Comparison of ENCODE assay signal across 17 cellular contexts in genomic region chr1:151661728-151662127, GRCh38. TPM values are rescaled to one million over a fixed set of nuclear protein-coding genes. Genes with fewer than 3 reads are reported as not detected.
DNase-seq lines count a peak whose midpoint lies in the region; ATAC-seq and TF ChIP-seq lines count a peak whose summit lies in the region.
"Had no signal": no experiment of that assay in that cellular context is flagged by ENCODE, and none has a peak within 500 bp of the region (broad histone marks: within the 10 kb centered on the region; RNA-seq: fewer than 3 reads in every experiment).

No MANE protein-coding gene starts in this region.

- peaks cover 6% of the 10 kb centered on the region for H3K4me1 Mint-ChIP-seq in activated CD4-positive, alpha-beta memory T cell treated with anti-CD3 and anti-CD28 coated beads for 36 hours (ENCODE audit: low read depth)
- H3K4me1 Mint-ChIP-seq in HFFc6 (ENCODE audit: low read depth), result no peaks in the 10 kb centered on the region
- H3K4me1 Mint-ChIP-seq: mesothelial cell of epicardium had no signal

- DNase-seq in CD1c-positive myeloid dendritic cell (ENCODE audit: extremely low spot score) (peak; percentile 62), HL-60 (ENCODE audit: low read depth in 1 of 2, low spot score in 1 of 2) (peak in 1 of 2 experiments; percentile 67), hepatocyte (ENCODE audit: low spot score) (no peak), A172 (ENCODE audit: low spot score) (no peak), HFFc6 (no peak)
- no peak for DNase-seq in activated CD4-positive, alpha-beta memory T cell treated with anti-CD3 and anti-CD28 coated beads for 36 hours
- DNase-seq: activated gamma-delta T cell treated with Interleukin-2 at 50 U/mL for 16 hours; IMR-90; NCI-H69; Right ventricle myocardium superior; stimulated activated naive CD8-positive, alpha-beta T cell treated with anti-CD3 and anti-CD28 coated beads, Interleukin-15, amount 100 ng/mL, for 72 hours had no signal

- peaks cover 11% of the 10 kb centered on the region for H3K79me2 ChIP-seq in hepatocyte

- H3K27me3 ChIP-seq in HL-60 (ENCODE audit: insufficient read depth, poor library complexity, severe bottlenecking), result no peaks in the 10 kb centered on the region
- H3K27me3 ChIP-seq in mucosa of stomach (ENCODE audit: control insufficient read depth, insufficient read depth, low read length), result no peaks in the 10 kb centered on the region
- no peaks in the 10 kb centered on the region for H3K27me3 ChIP-seq in hepatocyte
- H3K27me3 ChIP-seq: right atrium auricular region had no signal

- POLR2A ChIA-PET in activated CD4-positive, alpha-beta memory T cell treated with anti-CD3 and anti-CD28 coated beads for 36 hours (lab: Charles Lee), result no interaction called here

- H3K4me3 ChIP-seq in HL-60 (replicated peaks; ENCODE audit: insufficient read depth, low read length) (no peak overlapping the region), mucosa of stomach (ENCODE audit: low read length) (no peak overlapping the region), hepatocyte (no peak overlapping the region)
- H3K4me3 ChIP-seq: right atrium auricular region had no signal

- H3K27me3 Mint-ChIP-seq in activated CD4-positive, alpha-beta memory T cell treated with anti-CD3 and anti-CD28 coated beads for 36 hours, result no peaks in the 10 kb centered on the region
- H3K27me3 Mint-ChIP-seq in HFFc6 (ENCODE audit: insufficient read depth), result no peaks in the 10 kb centered on the region
- H3K27me3 Mint-ChIP-seq: stimulated activated naive CD8-positive, alpha-beta T cell treated with anti-CD3 and anti-CD28 coated beads, Interleukin-15, amount 100 ng/mL, for 72 hours had no signal

- CTCF ChIA-PET in activated CD4-positive, alpha-beta memory T cell treated with anti-CD3 and anti-CD28 coated beads for 36 hours (lab: Charles Lee), result interaction anchor here (0.7 kb wide), 1 partner anchor 13 kb away, joined by 3 read pairs; no protein-coding TSS in a partner anchor

- no peak overlapping the region for H2AFZ ChIP-seq in hepatocyte

- intact Hi-C loops in activated CD4-positive, alpha-beta memory T cell treated with anti-CD3 and anti-CD28 coated beads for 36 hours (cut with micrococcal nuclease), result no loop called here

- peak overlapping the region; percentile 56 for H3K9ac ChIP-seq in mucosa of stomach (ENCODE audit: low read length)

- no peaks in the 10 kb centered on the region for H3K4me1 ChIP-seq in mucosa of stomach (ENCODE audit: control insufficient read depth, insufficient read depth, low read length)
- H3K4me1 ChIP-seq in hepatocyte (ENCODE audit: insufficient read depth), result no peaks in the 10 kb centered on the region
- H3K4me1 ChIP-seq: right atrium auricular region had no signal

- H3K36me3 ChIP-seq in mucosa of stomach (ENCODE audit: control insufficient read depth, insufficient read depth, low read length), result no peaks in the 10 kb centered on the region
- no peaks in the 10 kb centered on the region for H3K36me3 ChIP-seq in hepatocyte (replicated peaks; ENCODE audit: insufficient read depth, low read depth)

- TF ChIP-seq CTCF in HL-60 (IDR thresholded peaks at IDR 0.05; ENCODE audit: insufficient read depth, low read length), result no peak
- TF ChIP-seq CTCF in hepatocyte (IDR thresholded peaks at IDR 0.05; ENCODE audit: poor library complexity), result no peak
- TF ChIP-seq CTCF in HFFc6 (IDR thresholded peaks at IDR 0.05), result no peak

- H3K27ac Mint-ChIP-seq in activated CD4-positive, alpha-beta memory T cell treated with anti-CD3 and anti-CD28 coated beads for 36 hours, result peak overlapping the region; percentile 4
- no peak overlapping the region for H3K27ac Mint-ChIP-seq in HFFc6
- H3K27ac Mint-ChIP-seq: mesothelial cell of epicardium had no signal

- no peaks in the 10 kb centered on the region for H4K20me1 ChIP-seq in hepatocyte (ENCODE audit: insufficient read depth, poor library complexity, severe bottlenecking)

- ATAC-seq in HG03571 (IDR thresholded peaks at IDR 0.05; ENCODE audit: unreplicated experiment), result no peak
- ATAC-seq: activated CD4-positive, CD25-positive, alpha-beta regulatory T cell treated with anti-CD3 and anti-CD28 coated beads, Interleukin-2, amount 50 U/mL, for 24 hours; stimulated activated naive CD8-positive, alpha-beta T cell treated with anti-CD3 and anti-CD28 coated beads, Interleukin-15, amount 100 ng/mL, for 72 hours had no signal

- H3K9me2 ChIP-seq in hepatocyte (replicated peaks; ENCODE audit: insufficient read depth), result no peaks in the 10 kb centered on the region

- 69% methylated on average over 6 of the region's 6 CpGs for WGBS in hepatocyte (ENCODE audit: low lambda C conversion rate, missing lambda C conversion rate)

- no peaks in the 10 kb centered on the region for H3K9me3 ChIP-seq in mucosa of stomach (ENCODE audit: control insufficient read depth, low read length)
- H3K9me3 ChIP-seq in hepatocyte (ENCODE audit: low read depth), result no peaks in the 10 kb centered on the region
- H3K9me3 ChIP-seq: right atrium auricular region had no signal

- H3K27ac ChIP-seq in HL-60 (replicated peaks), result peak overlapping the region; percentile 63
- no peak overlapping the region for H3K27ac ChIP-seq in hepatocyte
- H3K27ac ChIP-seq: C4-2B, right atrium auricular region had no signal

- peaks cover 25% of the 10 kb centered on the region for H3K36me3 Mint-ChIP-seq in activated CD4-positive, alpha-beta memory T cell treated with anti-CD3 and anti-CD28 coated beads for 36 hours
- H3K36me3 Mint-ChIP-seq in HFFc6 (ENCODE audit: low read depth), result peaks cover 14% of the 10 kb centered on the region

- H3K4me2 ChIP-seq in hepatocyte, result no peak overlapping the region

- H3K4me3 Mint-ChIP-seq in activated CD4-positive, alpha-beta memory T cell treated with anti-CD3 and anti-CD28 coated beads for 36 hours, result no peak overlapping the region
- H3K4me3 Mint-ChIP-seq in HFFc6, result no peak overlapping the region
- H3K4me3 Mint-ChIP-seq: mesothelial cell of epicardium; stimulated activated naive CD8-positive, alpha-beta T cell treated with anti-CD3 and anti-CD28 coated beads, Interleukin-15, amount 100 ng/mL, for 72 hours had no signal

- H3K9me3 Mint-ChIP-seq in activated CD4-positive, alpha-beta memory T cell treated with anti-CD3 and anti-CD28 coated beads for 36 hours, result no peaks in the 10 kb centered on the region
- no peaks in the 10 kb centered on the region for H3K9me3 Mint-ChIP-seq in HFFc6
- H3K9me3 Mint-ChIP-seq: mesothelial cell of epicardium; stimulated activated naive CD8-positive, alpha-beta T cell treated with anti-CD3 and anti-CD28 coated beads, Interleukin-15, amount 100 ng/mL, for 72 hours had no signal

RNA-seq across cellular contexts. Expression of gene SNX27, which starts 49.9 kb away (rescaled TPM):
- 10 to 100 TPM; 27.1 to 30.7 TPM for total RNA-seq in activated CD4-positive, alpha-beta memory T cell treated with anti-CD3 and anti-CD28 coated beads for 36 hours
- 35.1 and 38.7 TPM in 2 replicates for total RNA-seq in hepatocyte
- 18.2 and 24.0 TPM in 2 replicates for polyA plus RNA-seq in hepatocyte
- total RNA-seq in A172 (2014; rRNA removed; shearing (Covaris generic)), result 23.7 and 28.7 TPM in 2 replicates
- total RNA-seq in HFFc6 (2021; fragmentation: NEBNext Ultra II Directional; extraction: Animal tissue kit (Norgen Biotek cat#: 25700)), result 10 to 100 TPM; 29.2 to 31.8 (median 31.0) TPM

RNA-seq across cellular contexts. Expression of gene CELF3, which starts 54.9 kb away (rescaled TPM):
- not detected for total RNA-seq in activated CD4-positive, alpha-beta memory T cell treated with anti-CD3 and anti-CD28 coated beads for 36 hours
- 1.2 and 2.1 TPM in 2 replicates for total RNA-seq in hepatocyte
- 0.85 and 1.1 TPM in 2 replicates for polyA plus RNA-seq in hepatocyte
- total RNA-seq in A172 (2014; rRNA removed; shearing (Covaris generic)), result not detected in 2 replicates
- total RNA-seq in HFFc6 (2021; fragmentation: NEBNext Ultra II Directional; extraction: Animal tissue kit (Norgen Biotek cat#: 25700)), result not detected
- total RNA-seq: IMR-90, right atrium auricular region, Right ventricle myocardium superior had no signal
- polyA plus RNA-seq: IMR-90 had no signal

RNA-seq across cellular contexts. Expression of gene RIIAD1, which starts 59.6 kb away (rescaled TPM):
- total RNA-seq in activated CD4-positive, alpha-beta memory T cell treated with anti-CD3 and anti-CD28 coated beads for 36 hours, result not detected
- total RNA-seq in hepatocyte, result 7.9 TPM in 1 of 2 replicates, not detected in the other
- 2.3 TPM in 1 of 2 replicates, not detected in the other for polyA plus RNA-seq in hepatocyte
- total RNA-seq in A172 (2014; rRNA removed; shearing (Covaris generic)), result not detected in 2 replicates
- not detected for total RNA-seq in HFFc6 (2021; fragmentation: NEBNext Ultra II Directional; extraction: Animal tissue kit (Norgen Biotek cat#: 25700))
- total RNA-seq: IMR-90, mesothelial cell of epicardium, right atrium auricular region had no signal
- polyA plus RNA-seq: IMR-90 had no signal
